In the genomic region with DNA sequence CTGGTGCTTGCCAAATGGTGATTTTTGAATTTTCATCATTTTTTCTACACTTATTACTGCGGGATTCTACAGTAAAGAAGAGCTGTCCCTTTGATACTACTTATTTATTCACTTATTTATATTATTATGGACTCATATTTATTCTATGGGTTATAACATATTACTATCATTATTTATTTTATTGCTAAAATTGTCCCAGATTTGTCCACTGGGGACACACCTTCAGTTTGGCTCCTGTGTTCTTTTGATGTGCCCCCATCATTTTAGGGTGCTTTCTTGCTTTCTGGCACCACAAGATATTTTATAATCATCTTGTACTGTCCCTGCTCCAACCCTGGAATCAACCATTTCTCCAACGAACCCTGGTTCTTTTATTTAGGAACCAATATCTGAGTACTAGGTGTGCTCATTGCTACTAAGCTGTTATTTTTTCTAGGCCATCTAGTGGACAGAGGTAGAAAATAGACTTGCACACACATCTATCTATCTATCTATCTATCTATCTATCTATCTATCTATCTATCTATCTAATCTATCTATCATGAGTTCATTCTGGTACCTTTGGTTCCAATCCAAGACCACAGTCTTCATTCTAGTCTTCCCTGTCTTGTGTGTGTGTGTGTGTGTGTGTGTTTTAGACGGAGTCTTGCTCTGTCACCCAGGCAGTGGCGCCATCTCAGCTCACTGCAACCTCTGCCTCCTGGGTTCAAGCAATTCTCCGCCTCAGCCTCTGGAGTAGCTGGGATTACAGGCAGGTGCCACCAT, we compare ENCODE assay signal across 10 cellular contexts. TPM values are rescaled to one million over a fixed set of nuclear protein-coding genes. Genes with fewer than 3 reads are reported as not detected.
DNase-seq lines count a peak whose midpoint lies in the region; ATAC-seq and TF ChIP-seq lines count a peak whose summit lies in the region.
"Had no signal": no experiment of that assay in that cellular context is flagged by ENCODE, and none has a peak within 500 bp of the region (broad histone marks: within the 10 kb centered on the region; RNA-seq: fewer than 3 reads in every experiment).

No MANE protein-coding gene starts in this region.

- peak; percentile 39 to 64 for ATAC-seq in stimulated activated naive B cell treated with anti-CD40 and anti-IgM and Interleukin-4, amounts not matched to agents 10 μg/mL and 1 μg/mL and 100 μg/mL, for 72 hours (replicated peaks)
- ATAC-seq in HG03196 (IDR thresholded peaks at IDR 0.05; ENCODE audit: unreplicated experiment) (no peak), HG02763 (IDR thresholded peaks at IDR 0.05; ENCODE audit: unreplicated experiment) (no peak)

- H3K4me3 Mint-ChIP-seq in stimulated activated naive B cell treated with anti-CD40 and anti-IgM and Interleukin-4, amounts not matched to agents 10 μg/mL and 1 μg/mL and 100 μg/mL, for 72 hours, result no peak overlapping the region

- H3K4me3 ChIP-seq in epithelial cell of proximal tubule (ENCODE audit: low read depth, low read length), result no peak overlapping the region
- H3K4me3 ChIP-seq: BLaER1 treated with 17β-estradiol and CSF1 and Interleukin-3, amounts not matched to agents 10 nM and 100 nM had no signal

- no peak overlapping the region for H3K27ac Mint-ChIP-seq in stimulated activated naive B cell treated with anti-CD40 and anti-IgM and Interleukin-4, amounts not matched to agents 10 μg/mL and 1 μg/mL and 100 μg/mL, for 72 hours

- H3K9me3 Mint-ChIP-seq in stimulated activated naive B cell treated with anti-CD40 and anti-IgM and Interleukin-4, amounts not matched to agents 10 μg/mL and 1 μg/mL and 100 μg/mL, for 72 hours, result no peaks in the 10 kb centered on the region

- peaks cover 0 to 5% of the 10 kb centered on the region in 2 donors for H3K27me3 Mint-ChIP-seq in stimulated activated naive B cell treated with anti-CD40 and anti-IgM and Interleukin-4, amounts not matched to agents 10 μg/mL and 1 μg/mL and 100 μg/mL, for 72 hours

- TF ChIP-seq CTCF in epithelial cell of proximal tubule (conservative IDR thresholded peaks at IDR 0.05; ENCODE audit: low read depth, low read length), result peak; percentile 63

- DNase-seq in NCI-H2171 treated with DMSO at 0.1 percent for 48 hours (lab: John Stamatoyannopoulos, UW) (peak; percentile 1), NCI-H2171 (lab: John Stamatoyannopoulos, UW) (no peak), NCI-H69 (lab: John Stamatoyannopoulos, UW) (peak; percentile 6), epithelial cell of proximal tubule (ENCODE audit: low read depth) (no peak), NCI-H524 (lab: John Stamatoyannopoulos, UW) (no peak)
- no peak for DNase-seq in stimulated activated naive B cell treated with anti-CD40 and anti-IgM and Interleukin-4, amounts not matched to agents 10 μg/mL and 1 μg/mL and 100 μg/mL, for 72 hours
- DNase-seq: stimulated activated CD4-positive, alpha-beta T cell treated with anti-CD3 and anti-CD28 coated beads, Interleukin-4, amount 100 ng/mL, for 4 hours had no signal

- H3K4me1 Mint-ChIP-seq in stimulated activated naive B cell treated with anti-CD40 and anti-IgM and Interleukin-4, amounts not matched to agents 10 μg/mL and 1 μg/mL and 100 μg/mL, for 72 hours, result no peaks in the 10 kb centered on the region

- no peaks in the 10 kb centered on the region for H3K36me3 Mint-ChIP-seq in stimulated activated naive B cell treated with anti-CD40 and anti-IgM and Interleukin-4, amounts not matched to agents 10 μg/mL and 1 μg/mL and 100 μg/mL, for 72 hours

RNA-seq across cellular contexts. Expression of a gene that starts 16.0 kb away (rescaled TPM):
- total RNA-seq in epithelial cell of proximal tubule, result not detected in 2 replicates

RNA-seq across cellular contexts. Expression of a gene that starts 32.5 kb away (rescaled TPM):
- total RNA-seq in epithelial cell of proximal tubule, result not detected in 2 replicates

RNA-seq across cellular contexts. Expression of a gene that starts 48.5 kb away (rescaled TPM):
- 2.5 and 7.8 TPM in 2 replicates for total RNA-seq in epithelial cell of proximal tubule

Comparison
In these comparisons a context has a peak if more than half of its experiments do, and no peak if none do; other contexts are left out.
1. DNase-seq: peak in NCI-H2171 treated with DMSO at 0.1 percent for 48 hours (single experiment) and NCI-H69 (single experiment); none in NCI-H2171 (single experiment), epithelial cell of proximal tubule (single experiment), stimulated activated naive B cell treated with anti-CD40 and anti-IgM and Interleukin-4, amounts not matched to agents 10 μg/mL and 1 μg/mL and 100 μg/mL, for 72 hours (single experiment) and NCI-H524 (0 of 2).
2. ATAC-seq: peak in stimulated activated naive B cell treated with anti-CD40 and anti-IgM and Interleukin-4, amounts not matched to agents 10 μg/mL and 1 μg/mL and 100 μg/mL, for 72 hours (2 of 2); none in HG03196 (single experiment) and HG02763 (single experiment).